Comparison of ENCODE assay signal across 12 cellular contexts in the genomic region with DNA sequence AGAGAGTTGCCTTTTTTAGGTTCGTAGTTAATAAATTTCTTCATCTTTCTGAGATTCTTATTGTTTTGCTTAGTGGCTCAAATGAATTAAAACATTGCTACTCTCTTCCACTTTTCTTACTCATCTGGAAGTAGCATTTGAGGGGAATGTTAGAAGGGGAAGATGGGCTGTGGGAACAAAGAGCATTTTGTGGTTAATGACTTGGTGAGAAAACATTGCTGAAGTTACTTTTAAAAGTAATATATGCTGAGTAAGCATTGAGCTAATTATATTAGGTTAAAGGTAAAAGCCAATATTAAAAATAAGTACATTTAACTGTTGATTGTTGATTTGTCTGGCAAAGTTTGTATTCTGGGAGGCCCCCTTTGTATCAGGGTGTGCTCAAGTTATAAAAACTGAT. TPM values are rescaled to one million over a fixed set of nuclear protein-coding genes. Genes with fewer than 3 reads are reported as not detected.
DNase-seq lines count a peak whose midpoint lies in the region; ATAC-seq, FAIRE-seq and TF ChIP-seq lines count a peak whose summit lies in the region.
"Had no signal": no experiment of that assay in that cellular context is flagged by ENCODE, and none has a peak within 500 bp of the region (broad histone marks: within the 10 kb centered on the region; RNA-seq: fewer than 3 reads in every experiment).

No MANE protein-coding gene starts in this region.

- H3K4me3 ChIP-seq in endothelial cell of umbilical vein (replicated peaks in 1 of 3; ENCODE audit: insufficient read depth in 1 of 3, low read depth in 1 of 3, low read length in 3 of 3) (no peak overlapping the region), skeletal muscle satellite cell (ENCODE audit: low read length) (peak overlapping the region; percentile 12)
- H3K4me3 ChIP-seq: pancreas had no signal

- H3K36me3 ChIP-seq in endothelial cell of umbilical vein (ENCODE audit: control insufficient read depth in 2 of 2, extremely low read depth in 1 of 2, insufficient read depth in 2 of 2, low read length in 2 of 2) (peaks cover 0 to 12% of the 10 kb centered on the region in 2 experiments), skeletal muscle satellite cell (ENCODE audit: insufficient read depth, low read length) (peaks cover 25% of the 10 kb centered on the region)
- H3K36me3 ChIP-seq: pancreas had no signal

- H3K9ac ChIP-seq in endothelial cell of umbilical vein (replicated peaks; ENCODE audit: extremely low read depth, insufficient read depth, low read length) = no peak overlapping the region
- H3K9ac ChIP-seq in skeletal muscle satellite cell (ENCODE audit: low read depth, low read length) = peak overlapping the region; percentile 3

- no peaks in the 10 kb centered on the region for H3K9me3 Mint-ChIP-seq in activated T-cell treated with anti-CD3 and anti-CD28 coated beads, Interleukin-2, amount 50 U/mL, for 24 hours

- H3K9me3 ChIP-seq in endothelial cell of umbilical vein (replicated peaks; ENCODE audit: control insufficient read depth, insufficient read depth, low read length) (no peaks in the 10 kb centered on the region), skeletal muscle satellite cell (replicated peaks; ENCODE audit: low read length) (no peaks in the 10 kb centered on the region)
- H3K9me3 ChIP-seq: pancreas had no signal

- H3K27ac Mint-ChIP-seq in activated T-cell treated with anti-CD3 and anti-CD28 coated beads, Interleukin-2, amount 50 U/mL, for 24 hours = peak overlapping the region; percentile 86

- dilution Hi-C loops in endothelial cell of umbilical vein (cut with MboI; ENCODE audit: extremely low pct_ligation_motif_present, low sequenced_read_pairs) = no loop called here

- no peaks in the 10 kb centered on the region for H3K9me1 ChIP-seq in endothelial cell of umbilical vein (replicated peaks; ENCODE audit: control insufficient read depth, extremely low read depth, insufficient read depth, low read length)

- no peak for TF ChIP-seq POLR2A in endothelial cell of umbilical vein (IDR thresholded peaks at IDR 0.05; ENCODE audit: low read depth, low read length)

- POLR2A ChIA-PET in endothelial cell of umbilical vein (lab: Charles Lee) = no interaction called here

- H4K20me1 ChIP-seq in endothelial cell of umbilical vein (replicated peaks; ENCODE audit: control insufficient read depth, extremely low read depth, insufficient read depth, low read length) = peaks cover 46% of the 10 kb centered on the region

- no peaks in the 10 kb centered on the region for H3K27me3 Mint-ChIP-seq in activated T-cell treated with anti-CD3 and anti-CD28 coated beads, Interleukin-2, amount 50 U/mL, for 24 hours

- peak overlapping the region; percentile 49 for H3K4me2 ChIP-seq in endothelial cell of umbilical vein (ENCODE audit: insufficient read depth, low read length)
- peak overlapping the region; percentile 45 for H3K4me2 ChIP-seq in skeletal muscle satellite cell (ENCODE audit: low read length)

- CTCF ChIA-PET in endothelial cell of umbilical vein (lab: Charles Lee) = no interaction called here

- DNase-seq in activated T-cell treated with anti-CD3 and anti-CD28 coated beads, Interleukin-2, amount 50 U/mL, for 24 hours = no peak
- DNase-seq in activated T-cell treated with anti-CD3 and anti-CD28 coated beads for 4 hours = no peak
- DNase-seq in RPMI7951 (ENCODE audit: low read depth) = peak; percentile 47
- no peak for DNase-seq in endothelial cell of umbilical vein (ENCODE audit: low read depth, low spot score)
- no peak for DNase-seq in germinal center (ENCODE audit: low spot score)
- DNase-seq: AML-193, Kasumi-1, pancreas had no signal

- H3K27me3 ChIP-seq in endothelial cell of umbilical vein (ENCODE audit: control insufficient read depth in 2 of 2, insufficient read depth in 2 of 2, low read length in 2 of 2) (no peaks in the 10 kb centered on the region), skeletal muscle satellite cell (ENCODE audit: control insufficient read depth, insufficient read depth, low read length) (no peaks in the 10 kb centered on the region)
- H3K27me3 ChIP-seq: pancreas had no signal

- BruUV-seq in endothelial cell of umbilical vein (replicated peaks; lab: Mats Ljungman, UMichigan) = no TSS peak

- intact Hi-C loops in endothelial cell of umbilical vein (cut with micrococcal nuclease) = no loop called here

- peaks cover 81% of the 10 kb centered on the region for H3K4me1 Mint-ChIP-seq in activated T-cell treated with anti-CD3 and anti-CD28 coated beads, Interleukin-2, amount 50 U/mL, for 24 hours (ENCODE audit: low read depth)

- no peak for FAIRE-seq in endothelial cell of umbilical vein (lab: Jason Lieb, UNC)
- FAIRE-seq: frontal cortex, pancreas had no signal

- no peak overlapping the region for H2AFZ ChIP-seq in endothelial cell of umbilical vein (ENCODE audit: low read depth, low read length)

- H3K36me3 Mint-ChIP-seq in activated T-cell treated with anti-CD3 and anti-CD28 coated beads, Interleukin-2, amount 50 U/mL, for 24 hours (ENCODE audit: low read depth) = peaks cover 85% of the 10 kb centered on the region

- no peak overlapping the region for H3K27ac ChIP-seq in endothelial cell of umbilical vein (ENCODE audit: insufficient read depth, low read depth, low read length)
- H3K27ac ChIP-seq: pancreas had no signal

- peaks cover 18% of the 10 kb centered on the region for H3K4me1 ChIP-seq in endothelial cell of umbilical vein (ENCODE audit: control insufficient read depth, extremely low read depth, insufficient read depth, low read length)
- peaks cover 57% of the 10 kb centered on the region for H3K4me1 ChIP-seq in skeletal muscle satellite cell (ENCODE audit: control insufficient read depth, insufficient read depth, low read length)

- TF ChIP-seq CTCF in endothelial cell of umbilical vein (IDR thresholded peaks at IDR 0.05; ENCODE audit: extremely low read depth in 1 of 2, insufficient read depth in 1 of 2, low read depth in 1 of 2, low read length in 2 of 2) = no peak

- ATAC-seq in HG02970 (IDR thresholded peaks at IDR 0.05; ENCODE audit: low FRiP score, unreplicated experiment) = no peak
- no peak for ATAC-seq in GM21737 (IDR thresholded peaks at IDR 0.05; ENCODE audit: unreplicated experiment)
- ATAC-seq: pancreas had no signal

- peak overlapping the region; percentile 96 for H3K4me3 Mint-ChIP-seq in activated T-cell treated with anti-CD3 and anti-CD28 coated beads, Interleukin-2, amount 50 U/mL, for 24 hours

- peaks cover 100% of the 10 kb centered on the region for H3K79me2 ChIP-seq in endothelial cell of umbilical vein (ENCODE audit: control insufficient read depth, insufficient read depth, low read length)

TF ChIP-seq in endothelial cell of umbilical vein, 7 proteins besides CTCF, POLR2A, EP300 and RAD21:
- TF ChIP-seq MAX (IDR thresholded peaks at IDR 0.05; ENCODE audit: insufficient read depth, insufficient read length) (no peak), MYC (IDR thresholded peaks at IDR 0.05; ENCODE audit: low read depth, low read length) (no peak), EZH2 (IDR thresholded peaks at IDR 0.05; ENCODE audit: borderline replicate concordance, low read depth, low read length, severe bottlenecking) (no peak), JUN (IDR thresholded peaks at IDR 0.05; ENCODE audit: borderline replicate concordance, insufficient read depth, insufficient read length, low read depth) (no peak), POLR2AphosphoS5 (IDR thresholded peaks at IDR 0.05; ENCODE audit: insufficient read depth, low read depth, low read length) (no peak), FOS (IDR thresholded peaks at IDR 0.05; ENCODE audit: borderline replicate concordance, insufficient read depth, low read length) (no peak), GATA2 (IDR thresholded peaks at IDR 0.05; ENCODE audit: insufficient read depth, insufficient read length, low read depth, low read length) (no peak)
TF ChIP-seq in endothelial cell of umbilical vein: peak in this region for 0.

RNA-seq across cellular contexts. Expression of gene MORF4L1, which starts 5.7 kb away (rescaled TPM):
- 354 and 358 TPM in 2 replicates for total RNA-seq in RPMI7951 (2014; rRNA removed; shearing (Covaris generic))
- 404 and 417 TPM in 2 replicates for total RNA-seq in endothelial cell of umbilical vein
- 135 and 164 TPM in 2 replicates for polyA plus RNA-seq in endothelial cell of umbilical vein
- polyA plus RNA-seq in endothelial cell of umbilical vein (2011; cell fraction: cytosol; rRNA removed) = 234 and 265 TPM in 2 replicates
- 123 and 153 TPM in 2 replicates for polyA plus RNA-seq in endothelial cell of umbilical vein (2011; cell fraction: nucleus; rRNA removed)
- polyA plus RNA-seq in endothelial cell of umbilical vein (2012) = 283 and 350 TPM in 2 replicates
- polyA minus RNA-seq in endothelial cell of umbilical vein = 82.5 and 86.5 TPM in 2 replicates
- polyA minus RNA-seq in endothelial cell of umbilical vein (2011; cell fraction: cytosol; rRNA and poly(A)+ RNA removed) = 82.4 TPM
- 108 and 150 TPM in 2 replicates for polyA minus RNA-seq in endothelial cell of umbilical vein (2011; cell fraction: nucleus; rRNA and poly(A)+ RNA removed)
- 234 and 284 TPM in 2 replicates for total RNA-seq in skeletal muscle satellite cell (2012; rRNA removed)
